In the genomic region with DNA sequence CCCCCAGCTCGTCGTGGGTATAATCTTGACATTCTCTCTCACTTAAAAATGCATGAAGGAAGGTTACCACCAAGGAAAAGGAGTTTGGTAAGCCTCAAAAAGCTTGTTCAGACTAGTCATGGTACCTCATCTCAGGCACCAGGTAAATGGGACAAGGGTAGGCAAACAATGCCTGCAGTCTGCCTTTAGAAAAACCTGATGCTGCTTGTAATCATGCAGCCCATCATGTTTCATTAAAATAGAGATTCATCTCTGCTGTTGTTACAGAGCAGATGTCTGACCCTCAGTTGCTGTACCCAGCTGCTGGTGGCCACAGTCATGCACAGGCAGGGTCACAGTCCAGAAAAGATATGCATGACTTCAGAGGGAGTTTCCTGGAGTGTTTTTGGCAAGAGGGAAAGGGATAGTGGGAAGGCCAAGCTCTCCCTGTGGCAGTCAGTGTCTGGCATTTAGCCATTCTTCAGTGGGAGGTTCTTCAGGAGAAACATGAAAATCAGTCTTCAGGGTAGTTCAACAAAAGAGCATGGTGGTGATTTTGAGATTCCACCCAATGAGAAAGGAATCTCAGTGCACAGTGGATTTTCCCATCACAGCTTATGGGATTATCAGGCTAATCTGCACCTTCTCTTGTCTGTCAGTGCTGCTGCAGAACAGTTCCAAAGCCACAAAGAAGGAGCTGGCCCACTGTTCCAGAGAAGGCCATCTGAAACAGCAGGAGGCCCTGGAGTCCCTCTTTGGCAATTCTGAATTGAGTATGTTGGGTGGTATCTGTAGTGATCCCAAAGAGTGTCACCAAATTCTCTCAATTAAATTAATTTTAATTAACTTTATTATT, we compare ENCODE assay signal across 9 cellular contexts.
DNase-seq lines count a peak whose midpoint lies in the region; ATAC-seq and TF ChIP-seq lines count a peak whose summit lies in the region.
"Had no signal": no experiment of that assay in that cellular context is flagged by ENCODE, and none has a peak within 500 bp of the region (broad histone marks: within the 10 kb centered on the region; RNA-seq: fewer than 3 reads in every experiment).

No MANE protein-coding gene starts in this region.

- ATAC-seq in right lobe of liver, result peak; percentile 97 to 100 (median 98)

- no peaks in the 10 kb centered on the region for H3K27me3 ChIP-seq in AG04450 (ENCODE audit: control insufficient read depth, insufficient read depth, low read length)
- no peaks in the 10 kb centered on the region for H3K27me3 ChIP-seq in right lobe of liver
- no peaks in the 10 kb centered on the region for H3K27me3 ChIP-seq in osteoblast (ENCODE audit: insufficient read depth, low read length)

- CTCF ChIA-PET in AG04450 (lab: Charles Lee), result interaction anchor here (1.3 to 1.5 kb wide), 3 partner anchors 97 to 327 kb away, joined by 3 to 4 read pairs (median 4); no protein-coding TSS in a partner anchor

- no peaks in the 10 kb centered on the region for H3K79me2 ChIP-seq in osteoblast (ENCODE audit: insufficient read depth, low read length)

- no peak overlapping the region for H2AFZ ChIP-seq in osteoblast (ENCODE audit: low read length)

- 6% methylated on average over 2 of the region's 2 CpGs for WGBS in right lobe of liver (ENCODE audit: insufficient coverage, low coverage, low lambda C conversion rate, missing lambda C conversion rate)

- intact Hi-C loops in right lobe of liver (cut with DNase I), result no loop called here

- H3K9me3 ChIP-seq in AG04450 (ENCODE audit: control insufficient read depth, insufficient read depth, low read length) (no peaks in the 10 kb centered on the region), right lobe of liver (no peaks in the 10 kb centered on the region), osteoblast (ENCODE audit: low read depth, low read length) (no peaks in the 10 kb centered on the region)

- no peak for TF ChIP-seq POLR2A in right lobe of liver (IDR thresholded peaks at IDR 0.05)

- no peak overlapping the region for H3K4me2 ChIP-seq in osteoblast (ENCODE audit: insufficient read depth, low read length)

- POLR2A ChIA-PET in AG04450 (lab: Yijun Ruan, JAX), result no interaction called here

- H3K36me3 ChIP-seq in right lobe of liver (no peaks in the 10 kb centered on the region), osteoblast (ENCODE audit: insufficient read depth, low read length) (no peaks in the 10 kb centered on the region)

- TF ChIP-seq CTCF in AG04450 (IDR thresholded peaks at IDR 0.05; ENCODE audit: low read depth, low read length) (no peak), right lobe of liver (IDR thresholded peaks at IDR 0.05) (no peak), osteoblast (IDR thresholded peaks at IDR 0.05; ENCODE audit: extremely low read depth, low read depth, low read length) (no peak)

- DNase-seq in AG04450 (ENCODE audit: low read depth, low spot score) (peak; percentile 53), NCI-H1694 (lab: John Stamatoyannopoulos, UW) (peak; percentile 33), dedifferentiated amniotic fluid mesenchymal stem cell (ENCODE audit: extremely low spot score) (peak; percentile 54), right lobe of liver (peak; percentile 61 to 66 (median 65)), osteoblast (ENCODE audit: insufficient read length, low spot score, missing footprints) (no peak), GF-D8 (lab: John Stamatoyannopoulos, UW) (no peak), caudate nucleus (lab: John Stamatoyannopoulos, UW) (no peak)
- DNase-seq in stimulated activated naive CD4-positive, alpha-beta T cell treated with Interleukin-2 at 50 U/mL for 16 hours (lab: John Stamatoyannopoulos, UW), result no peak

- no peaks in the 10 kb centered on the region for H4K20me1 ChIP-seq in osteoblast (ENCODE audit: insufficient read depth, low read length)

- H3K4me3 ChIP-seq in AG04450 (ENCODE audit: low read depth, low read length) (no peak overlapping the region), right lobe of liver (no peak overlapping the region), osteoblast (ENCODE audit: insufficient read depth, low read length) (no peak overlapping the region)
- H3K4me3 ChIP-seq: SK-N-MC had no signal

- peak overlapping the region; percentile 62 for H3K27ac ChIP-seq in AG04450 (ENCODE audit: low read depth, low read length)
- H3K27ac ChIP-seq in right lobe of liver, result peak overlapping the region; percentile 44 to 71 (median 57)
- no peak overlapping the region for H3K27ac ChIP-seq in osteoblast (ENCODE audit: low read depth, low read length)
- H3K27ac ChIP-seq in caudate nucleus (ENCODE audit: low read depth, low read length), result no peak overlapping the region
- H3K27ac ChIP-seq: SK-N-MC had no signal

- H3K4me1 ChIP-seq in right lobe of liver, result peaks cover 0 to 15% (median 8%) of the 10 kb centered on the region in 4 donors
- H3K4me1 ChIP-seq in osteoblast (ENCODE audit: insufficient read depth, low read length), result peaks cover 22% of the 10 kb centered on the region

Comparison
In these comparisons a context has a peak if more than half of its experiments do, and no peak if none do; other contexts are left out.
1. DNase-seq: peak in AG04450 (single experiment), NCI-H1694 (single experiment), dedifferentiated amniotic fluid mesenchymal stem cell (single experiment) and right lobe of liver (3 of 3); none in osteoblast (single experiment), GF-D8 (single experiment), stimulated activated naive CD4-positive, alpha-beta T cell treated with Interleukin-2 at 50 U/mL for 16 hours (single experiment) and caudate nucleus (0 of 61).
2. H3K27ac ChIP-seq: peak in AG04450 (single experiment) and right lobe of liver (3 of 3); none in osteoblast (single experiment) and caudate nucleus (single experiment).